Comparison of ENCODE assay signal across 36 cellular contexts in genomic region chr18:44770641-44771040, GRCh38.
"Had no signal": no experiment of that assay in that cellular context is flagged by ENCODE, and none has a peak within 500 bp of the region (broad histone marks: within the 10 kb centered on the region; RNA-seq: fewer than 3 reads in every experiment).

No MANE protein-coding gene starts in this region.

- H3K27ac ChIP-seq: ascending aorta, cardiac muscle cell, SJSA1 had no signal

- H3K27me3 ChIP-seq: ascending aorta, cardiac muscle cell, SJSA1 had no signal

- H3K4me3 ChIP-seq: ascending aorta, cardiac muscle cell, SJSA1 had no signal

- H3K4me3 Mint-ChIP-seq: activated CD4-positive, alpha-beta T cell treated with anti-CD3 and anti-CD28 coated beads for 36 hours; activated CD4-positive, alpha-beta T cell treated with anti-CD3 and anti-CD28 coated beads, Interleukin-2, amount 10 ng/mL, durations not matched to agents 7 days and 5 days; activated CD8-positive, alpha-beta T cell treated with anti-CD3 and anti-CD28 coated beads, Interleukin-2, amount 10 ng/mL, durations not matched to agents 7 days and 5 days; activated naive CD8-positive, alpha-beta T cell treated with anti-CD3 and anti-CD28 coated beads for 36 hours; activated T-cell treated with anti-CD3 and anti-CD28 coated beads, Interleukin-2, amount 50 U/mL, for 4 hours; central memory CD8-positive, alpha-beta T cell; T-helper 1 cell treated with Interleukin-12 subunit alpha and Interleukin-12 subunit beta and Interleukin-4 antibody, amounts not matched to agents 30 μg/mL and 1 μg/mL, for 36 hours; T-helper 2 cell treated with Interferon-gamma antibody and Interleukin-4, amounts not matched to agents 5 μg/mL and 100 μg/mL, for 36 hours; WTC11 had no signal

- H3K27ac Mint-ChIP-seq: activated CD4-positive, alpha-beta T cell treated with anti-CD3 and anti-CD28 coated beads for 36 hours; activated CD4-positive, alpha-beta T cell treated with anti-CD3 and anti-CD28 coated beads, Interleukin-2, amount 10 ng/mL, durations not matched to agents 7 days and 5 days; activated CD8-positive, alpha-beta T cell treated with anti-CD3 and anti-CD28 coated beads, Interleukin-2, amount 10 ng/mL, durations not matched to agents 7 days and 5 days; activated naive CD8-positive, alpha-beta T cell treated with anti-CD3 and anti-CD28 coated beads for 36 hours; T-helper 1 cell treated with Interleukin-12 subunit alpha and Interleukin-12 subunit beta and Interleukin-4 antibody, amounts not matched to agents 30 μg/mL and 1 μg/mL, for 36 hours; T-helper 2 cell treated with Interferon-gamma antibody and Interleukin-4, amounts not matched to agents 5 μg/mL and 100 μg/mL, for 36 hours; WTC11 had no signal

- DNase-seq: activated CD4-positive, alpha-beta T cell treated with anti-CD3 and anti-CD28 coated beads for 36 hours; activated CD4-positive, alpha-beta T cell treated with anti-CD3 and anti-CD28 coated beads, Interleukin-2, amount 10 ng/mL, durations not matched to agents 7 days and 5 days; activated CD4-positive, alpha-beta T cell treated with anti-CD3 and anti-CD28 coated beads, Interleukin-2, amount 50 U/mL, for 48 hours; activated CD8-positive, alpha-beta T cell treated with anti-CD3 and anti-CD28 coated beads, Interleukin-2, amount 10 ng/mL, durations not matched to agents 7 days and 5 days; activated effector memory CD4-positive, alpha-beta T cell treated with Interleukin-2 at 50 U/mL for 16 hours; activated naive CD4-positive, alpha-beta T cell; activated naive CD4-positive, alpha-beta T cell treated with anti-CD3 and anti-CD28 coated beads, Interleukin-2, amount 50 U/mL, for 16 hours; activated naive CD8-positive, alpha-beta T cell treated with anti-CD3 and anti-CD28 coated beads for 36 hours; activated T-cell treated with anti-CD3 and anti-CD28 coated beads, Interleukin-2, amount 50 U/mL, for 4 hours; amniotic stem cell; Kasumi-1; KG1; MM.1S; NCI-H1092 treated with DMSO at 0.1 percent for 48 hours; NCI-H1417; NCI-H146; NCI-H187; NCI-H2081; NCI-H2171 treated with DMSO at 0.1 percent for 48 hours; NCI-H2227 treated with DMSO at 0.1 percent for 48 hours; NCI-H446 treated with DMSO at 0.1 percent for 48 hours; NCI-H524; NCI-H82; RPMI8226; SHP77 treated with DMSO at 0.1 percent for 48 hours; SK-N-SH had no signal

- H3K27me3 Mint-ChIP-seq: central memory CD8-positive, alpha-beta T cell had no signal

- ATAC-seq: activated CD4-positive, alpha-beta T cell treated with anti-CD3 and anti-CD28 coated beads for 36 hours; activated CD4-positive, CD25-positive, alpha-beta regulatory T cell treated with anti-CD3 and anti-CD28 coated beads, Interleukin-2, amount 50 U/mL, for 24 hours; activated CD8-positive, alpha-beta T cell treated with anti-CD3 and anti-CD28 coated beads, Interleukin-2, amount 10 ng/mL, durations not matched to agents 7 days and 5 days; activated T-cell treated with anti-CD3 and anti-CD28 coated beads, Interleukin-2, amount 50 U/mL, for 4 hours; Panc1; WTC11 had no signal

- H3K36me3 Mint-ChIP-seq: activated naive CD8-positive, alpha-beta T cell treated with anti-CD3 and anti-CD28 coated beads for 36 hours; WTC11 had no signal

- H3K9me3 Mint-ChIP-seq: activated naive CD8-positive, alpha-beta T cell treated with anti-CD3 and anti-CD28 coated beads for 36 hours; activated T-cell treated with anti-CD3 and anti-CD28 coated beads, Interleukin-2, amount 50 U/mL, for 4 hours; central memory CD8-positive, alpha-beta T cell; T-helper 1 cell treated with Interleukin-12 subunit alpha and Interleukin-12 subunit beta and Interleukin-4 antibody, amounts not matched to agents 30 μg/mL and 1 μg/mL, for 36 hours; T-helper 2 cell treated with Interferon-gamma antibody and Interleukin-4, amounts not matched to agents 5 μg/mL and 100 μg/mL, for 36 hours; WTC11 had no signal

- FAIRE-seq: TTC549 had no signal
